In the genomic region with DNA sequence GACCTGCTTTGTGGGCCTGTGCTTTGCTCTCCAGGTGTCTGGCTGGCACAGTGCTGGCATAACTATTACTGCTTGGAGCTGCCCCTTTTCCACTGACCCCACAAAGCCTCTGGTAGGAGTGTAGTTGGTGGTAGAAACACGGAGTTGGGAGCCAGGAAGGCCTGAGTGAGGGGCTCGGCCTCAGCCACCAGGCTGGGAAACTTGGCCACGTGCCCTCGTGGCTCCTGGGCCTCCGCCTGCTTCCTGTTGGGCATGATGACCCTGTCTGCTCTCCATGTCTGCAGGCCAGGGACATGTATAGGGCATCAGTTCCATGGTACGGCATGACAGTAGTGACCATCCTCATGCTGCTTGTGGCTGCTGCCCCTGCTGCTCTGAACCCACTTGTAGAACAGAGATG, we compare ENCODE assay signal across 19 cellular contexts.
A peak's percentile ranks its signal among the peaks of the same experiment; 100 is the strongest.
DNase-seq lines count a peak whose midpoint lies in the region; ATAC-seq and TF ChIP-seq lines count a peak whose summit lies in the region.
"Had no signal": no experiment of that assay in that cellular context is flagged by ENCODE, and none has a peak within 500 bp of the region (broad histone marks: within the 10 kb centered on the region; RNA-seq: fewer than 3 reads in every experiment).

No MANE protein-coding gene starts in this region.

- H4K20me1 ChIP-seq in DND-41 (ENCODE audit: insufficient read depth, low read length): peaks cover 80% of the 10 kb centered on the region

- no peak overlapping the region for H2AFZ ChIP-seq in DND-41 (ENCODE audit: low read depth, low read length)

- H3K4me2 ChIP-seq in DND-41 (ENCODE audit: insufficient read depth, low read length): no peak overlapping the region
- H3K4me2 ChIP-seq: BLaER1 treated with 17β-estradiol and CSF1 and Interleukin-3, amounts not matched to agents 10 nM and 100 nM had no signal

- no peaks in the 10 kb centered on the region for H3K36me3 ChIP-seq in left ventricle myocardium inferior
- H3K36me3 ChIP-seq in DND-41 (ENCODE audit: insufficient read depth, low read length): peaks cover 89% of the 10 kb centered on the region

- no peak overlapping the region for H3K9ac ChIP-seq in DND-41 (ENCODE audit: low read depth, low read length)

- TF ChIP-seq CTCF in left ventricle myocardium inferior (IDR thresholded peaks at IDR 0.05; ENCODE audit: borderline replicate concordance) (no peak), DND-41 (IDR thresholded peaks at IDR 0.05; ENCODE audit: borderline replicate concordance, extremely low read depth, low read length, poor library complexity, severe bottlenecking) (no peak)

- DNase-seq in Right ventricle myocardium superior: peak; percentile 41
- DNase-seq in left ventricle myocardium inferior: no peak
- no peak for DNase-seq in DND-41
- peak; percentile 5 for DNase-seq in iPS-NIHi11 (ENCODE audit: low spot score)
- DNase-seq in NK-92 treated with Interleukin-12 subunit alpha and Interleukin-12 subunit beta, amount 100 ng/mL, for 24 hours (lab: John Stamatoyannopoulos, UW): no peak
- no peak for DNase-seq in DMS153 (lab: John Stamatoyannopoulos, UW)
- no peak for DNase-seq in GOT3 (lab: John Stamatoyannopoulos, UW)
- DNase-seq: 8988T; AML-193; Calu3; CD8-positive, alpha-beta memory T cell; DMS79 treated with DMSO at 0.1 percent for 48 hours; GDM1; HCEC 1CT; HFFc6; Karpas-422 had no signal

- H3K9me3 ChIP-seq in left ventricle myocardium inferior (replicated peaks) (no peaks in the 10 kb centered on the region), DND-41 (ENCODE audit: insufficient read depth, low read length, severe bottlenecking) (no peaks in the 10 kb centered on the region)
- H3K9me3 ChIP-seq: BLaER1 treated with 17β-estradiol and CSF1 and Interleukin-3, amounts not matched to agents 10 nM and 100 nM had no signal

- H3K4me1 ChIP-seq in left ventricle myocardium inferior (peaks cover 7% of the 10 kb centered on the region), DND-41 (ENCODE audit: insufficient read depth, low read length) (0 out of 2 replicates have a peak, but pooled peaks cover 5% of the 10 kb centered on the region)

- peaks cover 97% of the 10 kb centered on the region for H3K79me2 ChIP-seq in DND-41 (ENCODE audit: insufficient read depth, low read length)

- H3K27me3 ChIP-seq in left ventricle myocardium inferior (ENCODE audit: low read depth) (no peaks in the 10 kb centered on the region), DND-41 (ENCODE audit: insufficient read depth, low read length, poor library complexity) (no peaks in the 10 kb centered on the region)
- H3K27me3 ChIP-seq: BLaER1 treated with 17β-estradiol and CSF1 and Interleukin-3, amounts not matched to agents 10 nM and 100 nM had no signal

- H3K4me3 ChIP-seq in left ventricle myocardium inferior (no peak overlapping the region), DND-41 (ENCODE audit: low read depth in 1 of 2, low read length in 2 of 2) (no peak overlapping the region)
- H3K4me3 ChIP-seq: BLaER1 treated with 17β-estradiol and CSF1 and Interleukin-3, amounts not matched to agents 10 nM and 100 nM; K562 had no signal

- intact Hi-C loops in Right ventricle myocardium superior (cut with DNase I) (no loop called here), left ventricle myocardium inferior (cut with micrococcal nuclease) (no loop called here)

- no peak overlapping the region for H3K27ac ChIP-seq in left ventricle myocardium inferior (replicated peaks)
- peak overlapping the region; percentile 37; the same call in 1 of the 2 replicates for H3K27ac ChIP-seq in DND-41 (ENCODE audit: low read length)
- H3K27ac ChIP-seq: HL-60 had no signal

- ATAC-seq in Right ventricle myocardium superior (ENCODE audit: poor library complexity): no peak
- no peak for ATAC-seq in DND-41 (ENCODE audit: insufficient read depth, low read depth)
- ATAC-seq: K562 had no signal

Comparison
In these comparisons a context has a peak if more than half of its experiments do, and no peak if none do; other contexts are left out.
1. DNase-seq: peak in Right ventricle myocardium superior (single experiment) and iPS-NIHi11 (single experiment); none in left ventricle myocardium inferior (single experiment), DND-41 (single experiment), NK-92 treated with Interleukin-12 subunit alpha and Interleukin-12 subunit beta, amount 100 ng/mL, for 24 hours (single experiment), DMS153 (single experiment) and GOT3 (single experiment).